19 cellular contexts compared by ENCODE assay signal in the genomic region with DNA sequence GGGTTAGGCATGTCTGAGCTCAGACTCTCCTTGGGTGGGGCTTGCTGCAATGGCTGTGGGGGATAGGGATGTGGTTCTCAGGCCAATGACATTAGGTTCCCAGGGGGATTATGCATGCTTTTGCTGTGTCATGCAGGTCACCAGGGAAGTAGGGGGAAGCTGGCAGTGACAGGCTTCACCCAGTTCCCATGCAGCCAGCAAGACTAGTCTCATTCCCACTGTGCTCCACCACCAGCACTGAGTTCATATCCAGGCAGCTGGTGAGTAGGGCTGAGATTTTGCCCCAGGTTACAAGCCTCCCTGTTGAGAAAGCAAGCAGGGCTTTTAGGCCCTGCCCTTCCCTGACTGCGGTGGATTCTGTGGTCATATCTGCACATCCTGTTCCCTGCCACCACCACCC. TPM values are rescaled to one million over a fixed set of nuclear protein-coding genes. Genes with fewer than 3 reads are reported as not detected.
A peak's percentile ranks its signal among the peaks of the same experiment; 100 is the strongest.
DNase-seq lines count a peak whose midpoint lies in the region; ATAC-seq and TF ChIP-seq lines count a peak whose summit lies in the region.
"Had no signal": no experiment of that assay in that cellular context is flagged by ENCODE, and none has a peak within 500 bp of the region (broad histone marks: within the 10 kb centered on the region; RNA-seq: fewer than 3 reads in every experiment).

No MANE protein-coding gene starts in this region.

- no peak overlapping the region for H3K4me3 ChIP-seq in DND-41 (ENCODE audit: low read depth in 1 of 2, low read length in 2 of 2)
- no peak overlapping the region for H3K4me3 ChIP-seq in GM12865 (ENCODE audit: low read depth, low read length)
- H3K4me3 ChIP-seq: colonic mucosa, SJSA1, tibial artery had no signal

- no peak overlapping the region for H3K4me2 ChIP-seq in DND-41 (ENCODE audit: insufficient read depth, low read length)

- ATAC-seq in DND-41 (ENCODE audit: insufficient read depth, low read depth), result no peak
- peak; percentile 63 for ATAC-seq in foreskin keratinocyte
- no peak for ATAC-seq in GM18858 (IDR thresholded peaks at IDR 0.05; ENCODE audit: unreplicated experiment)
- ATAC-seq: HCT116 had no signal

- DNase-seq in DND-41 (peak; percentile 5), GM12865 (ENCODE audit: low read depth) (peak; percentile 49), RPMI7951 (ENCODE audit: low read depth) (peak; percentile 93), foreskin keratinocyte (peak; percentile 64 to 85), NCI-H774 (lab: John Stamatoyannopoulos, UW) (no peak)
- DNase-seq in activated CD4-positive, CD25-positive, alpha-beta regulatory T cell treated with anti-CD3 and anti-CD28 coated beads, Interleukin-2, amount 50 U/mL, for 72 hours, result no peak
- no peak for DNase-seq in activated T-cell treated with anti-CD3 and anti-CD28 coated beads, Interleukin-2, amount 50 U/mL, for 1 hour
- DNase-seq: activated naive CD4-positive, alpha-beta T cell treated with anti-CD3 and anti-CD28 coated beads, Interleukin-2, amount 50 U/mL, for 16 hours; colonic mucosa; erythroblast; KBM-7; naive B cell; NCI-H2171; posterior cingulate gyrus; tibial artery had no signal

- H3K4me1 ChIP-seq in DND-41 (ENCODE audit: insufficient read depth, low read length), result no peaks in the 10 kb centered on the region
- H3K4me1 ChIP-seq in foreskin keratinocyte, result peaks cover 9% of the 10 kb centered on the region
- H3K4me1 ChIP-seq: colonic mucosa, SJSA1, tibial artery had no signal

- no peaks in the 10 kb centered on the region for H3K79me2 ChIP-seq in DND-41 (ENCODE audit: insufficient read depth, low read length)

- H4K20me1 ChIP-seq in DND-41 (ENCODE audit: insufficient read depth, low read length), result no peaks in the 10 kb centered on the region

- TF ChIP-seq CTCF in DND-41 (IDR thresholded peaks at IDR 0.05; ENCODE audit: borderline replicate concordance, extremely low read depth, low read length, poor library complexity, severe bottlenecking) (no peak), GM12865 (IDR thresholded peaks at IDR 0.05; ENCODE audit: insufficient read depth, low read depth, low read length, missing control alignments) (no peak), foreskin keratinocyte (conservative IDR thresholded peaks at IDR 0.05) (no peak)

- no peak overlapping the region for H3K27ac ChIP-seq in DND-41 (ENCODE audit: low read length)
- H3K27ac ChIP-seq in foreskin keratinocyte, result no peak overlapping the region
- H3K27ac ChIP-seq: colonic mucosa, SJSA1, tibial artery had no signal

- H2AFZ ChIP-seq in DND-41 (ENCODE audit: low read depth, low read length), result no peak overlapping the region

- H3K27me3 ChIP-seq in DND-41 (ENCODE audit: insufficient read depth, low read length, poor library complexity) (no peaks in the 10 kb centered on the region), foreskin keratinocyte (peaks cover 2% of the 10 kb centered on the region)
- H3K27me3 ChIP-seq: colonic mucosa had no signal

- no peaks in the 10 kb centered on the region for H3K36me3 ChIP-seq in DND-41 (ENCODE audit: insufficient read depth, low read length)
- H3K36me3 ChIP-seq: colonic mucosa, SJSA1, tibial artery had no signal

- no peaks in the 10 kb centered on the region for H3K9me3 ChIP-seq in DND-41 (ENCODE audit: insufficient read depth, low read length, severe bottlenecking)
- H3K9me3 ChIP-seq: colonic mucosa, SJSA1 had no signal

- H3K9ac ChIP-seq in DND-41 (ENCODE audit: low read depth, low read length), result no peak overlapping the region

RNA-seq across cellular contexts. Expression of a gene that starts 32.1 kb away (rescaled TPM):
- not detected in 2 replicates for total RNA-seq in RPMI7951 (2014; rRNA removed; shearing (Covaris generic))
- not detected in 2 replicates for total RNA-seq in foreskin keratinocyte
- not detected in 2 replicates for polyA plus RNA-seq in foreskin keratinocyte
- total RNA-seq: SJSA1 had no signal

RNA-seq across cellular contexts. Expression of a gene that starts 58.5 kb away (rescaled TPM):
- not detected in 2 replicates for total RNA-seq in RPMI7951 (2014; rRNA removed; shearing (Covaris generic))
- total RNA-seq in foreskin keratinocyte, result not detected in 2 replicates
- polyA plus RNA-seq in foreskin keratinocyte, result not detected in 2 replicates
- total RNA-seq: lung microvascular endothelial cell, SJSA1 had no signal

Comparison
In these comparisons a context has a peak if more than half of its experiments do, and no peak if none do; other contexts are left out.
1. DNase-seq: peak in DND-41 (single experiment), GM12865 (single experiment), RPMI7951 (single experiment) and foreskin keratinocyte (2 of 2); none in activated CD4-positive, CD25-positive, alpha-beta regulatory T cell treated with anti-CD3 and anti-CD28 coated beads, Interleukin-2, amount 50 U/mL, for 72 hours (single experiment), activated T-cell treated with anti-CD3 and anti-CD28 coated beads, Interleukin-2, amount 50 U/mL, for 1 hour (single experiment) and NCI-H774 (single experiment).